ENCODE assay signal across 23 cellular contexts in the genomic region with DNA sequence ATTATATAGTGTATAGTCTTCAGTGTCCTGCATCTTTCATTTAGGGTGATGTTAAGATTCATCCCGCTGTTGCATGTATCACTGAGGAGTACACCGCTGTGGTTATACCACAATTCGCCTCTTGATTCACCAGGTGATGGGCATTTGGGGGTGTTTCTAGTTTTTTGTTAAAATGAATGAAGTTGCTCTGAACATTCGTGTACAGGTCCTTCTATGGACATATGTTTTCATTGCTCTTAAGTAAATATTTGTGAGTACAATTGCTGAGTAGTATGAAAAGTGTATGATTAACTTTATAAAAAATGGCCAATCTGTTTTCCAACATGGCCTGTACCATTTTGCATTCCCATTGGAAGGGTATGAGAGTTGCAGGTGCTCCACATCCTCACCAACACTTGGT.
A peak's percentile ranks its signal among the peaks of the same experiment; 100 is the strongest.
DNase-seq lines count a peak whose midpoint lies in the region; ATAC-seq, FAIRE-seq and TF ChIP-seq lines count a peak whose summit lies in the region.
"Had no signal": no experiment of that assay in that cellular context is flagged by ENCODE, and none has a peak within 500 bp of the region (broad histone marks: within the 10 kb centered on the region; RNA-seq: fewer than 3 reads in every experiment).

No MANE protein-coding gene starts in this region.

- DNase-seq in MCF 10A (ENCODE audit: unreplicated experiment) (no peak), breast epithelium (ENCODE audit: low spot score in 2 of 2) (no peak), K562 (ENCODE audit: extremely low read depth in 1 of 4, low spot score in 3 of 4) (no peak), foreskin keratinocyte (no peak), progenitor cell of endocrine pancreas (ENCODE audit: low spot score, unreplicated experiment) (no peak)
- no peak for DNase-seq in activated CD4-positive, alpha-beta T cell treated with anti-CD3 and anti-CD28 coated beads, Interleukin-2, amount 10 ng/mL, durations not matched to agents 7 days and 5 days
- DNase-seq: Caco-2; CD4-positive, CD25-positive, alpha-beta regulatory T cell; CD8-positive, alpha-beta T cell; DMS153; DMS79 treated with DMSO at 0.1 percent for 48 hours; GF-D8; GOT3; HFFc6 had no signal

- CTCF ChIA-PET in MCF 10A (lab: Yijun Ruan, JAX), result interaction anchor here (0.6 to 1.5 kb wide), 7 partner anchors 45 to 362 kb away, joined by 3 to 16 read pairs (median 3); a partner anchor contains a TSS
- CTCF ChIA-PET in K562 (lab: Yijun Ruan, JAX; ENCODE audit: low intra/inter-chr PET ratio), result no interaction called here
- CTCF ChIA-PET in activated CD4-positive, alpha-beta T cell treated with anti-CD3 and anti-CD28 coated beads, Interleukin-2, amount 10 ng/mL, durations not matched to agents 7 days and 5 days (lab: Charles Lee), result no interaction called here

- H3K79me2 ChIP-seq in K562 (ENCODE audit: control insufficient read depth, insufficient read depth, low read length), result no peaks in the 10 kb centered on the region

- BruUV-seq in MCF 10A (replicated peaks; lab: Mats Ljungman, UMichigan) (no TSS peak), K562 (replicated peaks; lab: Mats Ljungman, UMichigan) (no TSS peak)

- H3K9me3 ChIP-seq in breast epithelium (no peaks in the 10 kb centered on the region), K562 (replicated peaks; ENCODE audit: control insufficient read depth, insufficient read depth, low read depth, low read length) (no peaks in the 10 kb centered on the region; the same call in 1 of the 2 replicates)
- H3K9me3 ChIP-seq: BLaER1, Caco-2, HAP-1 had no signal

- POLR2A ChIA-PET in MCF 10A (lab: Yijun Ruan, JAX) (interaction anchor here (0.9 to 7.4 kb wide), 6 partner anchors 12 to 121 kb away, joined by 3 to 112 read pairs (median 6); a partner anchor contains a TSS), K562 (lab: Yijun Ruan, JAX) (interaction anchor here (0.7 to 0.8 kb wide), 2 partner anchors 8 to 624 kb away, joined by 4 read pairs; no protein-coding TSS in a partner anchor)
- POLR2A ChIA-PET in activated CD4-positive, alpha-beta T cell treated with anti-CD3 and anti-CD28 coated beads, Interleukin-2, amount 10 ng/mL, durations not matched to agents 7 days and 5 days (lab: Charles Lee), result no interaction called here

- TF ChIP-seq CTCF in MCF 10A (IDR thresholded peaks at IDR 0.05; ENCODE audit: unreplicated experiment), result no peak
- no peak for TF ChIP-seq CTCF in breast epithelium (IDR thresholded peaks at IDR 0.05)
- TF ChIP-seq CTCF in K562 (IDR thresholded peaks at IDR 0.05 in 2 of 3, conservative IDR thresholded peaks at IDR 0.05 in 1 of 3; ENCODE audit: insufficient read depth in 2 of 3, low read depth in 1 of 3, low read length in 3 of 3), result no peak
- TF ChIP-seq CTCF in foreskin keratinocyte (conservative IDR thresholded peaks at IDR 0.05), result no peak
- TF ChIP-seq CTCF in progenitor cell of endocrine pancreas (IDR thresholded peaks at IDR 0.05; ENCODE audit: unreplicated experiment), result no peak

- no peak for TF ChIP-seq EP300 in K562 (IDR thresholded peaks at IDR 0.05; ENCODE audit: low read length)

- TF ChIP-seq RAD21 in K562 (CRISPR knock-in tag; conservative IDR thresholded peaks at IDR 0.05 in 1 of 2, IDR thresholded peaks at IDR 0.05 in 1 of 2), result no peak

- no peaks in the 10 kb centered on the region for H4K20me1 ChIP-seq in K562 (replicated peaks; ENCODE audit: control insufficient read depth, insufficient read depth, low read length)
- H4K20me1 ChIP-seq: BLaER1 had no signal

- H3K27ac Mint-ChIP-seq in MCF 10A (ENCODE audit: low read depth, unreplicated experiment) (peak overlapping the region; percentile 88), progenitor cell of endocrine pancreas (no peak overlapping the region)
- no peak overlapping the region for H3K27ac Mint-ChIP-seq in activated CD4-positive, alpha-beta T cell treated with anti-CD3 and anti-CD28 coated beads, Interleukin-2, amount 10 ng/mL, durations not matched to agents 7 days and 5 days
- H3K27ac Mint-ChIP-seq: B cell; CD4-positive, CD25-positive, alpha-beta regulatory T cell; CD8-positive, alpha-beta T cell had no signal

- H3K27me3 Mint-ChIP-seq in MCF 10A (ENCODE audit: insufficient read depth, unreplicated experiment) (no peaks in the 10 kb centered on the region), progenitor cell of endocrine pancreas (no peaks in the 10 kb centered on the region)
- peaks cover 12% of the 10 kb centered on the region for H3K27me3 Mint-ChIP-seq in activated CD4-positive, alpha-beta T cell treated with anti-CD3 and anti-CD28 coated beads, Interleukin-2, amount 10 ng/mL, durations not matched to agents 7 days and 5 days
- H3K27me3 Mint-ChIP-seq: CD4-positive, CD25-positive, alpha-beta regulatory T cell had no signal

- H3K36me3 ChIP-seq in breast epithelium (no peaks in the 10 kb centered on the region), K562 (ENCODE audit: control insufficient read depth, insufficient read depth, low read length) (no peaks in the 10 kb centered on the region)
- H3K36me3 ChIP-seq: BLaER1, HAP-1 had no signal

- no peak for FAIRE-seq in K562 (lab: Jason Lieb, UNC)
- FAIRE-seq: A204.1, GM12892, H54 had no signal

- no peak overlapping the region for H3K9ac ChIP-seq in K562 (ENCODE audit: insufficient read depth in 1 of 2, low read depth in 2 of 2, low read length in 2 of 2)
- H3K9ac ChIP-seq: BLaER1 had no signal

- 75% methylated on average over 4 of the region's 4 CpGs for WGBS in K562 (ENCODE audit: insufficient coverage, low coverage, missing lambda C conversion rate)

- no peak overlapping the region for H3K4me3 Mint-ChIP-seq in MCF 10A (ENCODE audit: unreplicated experiment)
- no peak overlapping the region for H3K4me3 Mint-ChIP-seq in progenitor cell of endocrine pancreas (ENCODE audit: low read depth)
- H3K4me3 Mint-ChIP-seq in activated CD4-positive, alpha-beta T cell treated with anti-CD3 and anti-CD28 coated beads, Interleukin-2, amount 10 ng/mL, durations not matched to agents 7 days and 5 days, result no peak overlapping the region
- H3K4me3 Mint-ChIP-seq: B cell; CD4-positive, CD25-positive, alpha-beta regulatory T cell; CD8-positive, alpha-beta T cell; HFFc6 had no signal

- ATAC-seq in K562 (no peak), foreskin keratinocyte (no peak), HG03108 (IDR thresholded peaks at IDR 0.05; ENCODE audit: unreplicated experiment) (no peak)
- ATAC-seq: CD8-positive, alpha-beta T cell had no signal

- H3K27ac ChIP-seq in breast epithelium (no peak overlapping the region), K562 (ENCODE audit: extremely low read depth, low read depth, low read length) (no peak overlapping the region), foreskin keratinocyte (peak overlapping the region; percentile 94)
- H3K27ac ChIP-seq: 22Rv1, BLaER1, C4-2B had no signal

- no peak for TF ChIP-seq POLR2A in breast epithelium (IDR thresholded peaks at IDR 0.05)
- no peak for TF ChIP-seq POLR2A in K562 (conservative IDR thresholded peaks at IDR 0.05)

- H3K4me1 Mint-ChIP-seq in MCF 10A (ENCODE audit: insufficient read depth, unreplicated experiment), result peaks cover 63% of the 10 kb centered on the region
- peaks cover 4% of the 10 kb centered on the region for H3K4me1 Mint-ChIP-seq in progenitor cell of endocrine pancreas (ENCODE audit: low read depth)
- H3K4me1 Mint-ChIP-seq in activated CD4-positive, alpha-beta T cell treated with anti-CD3 and anti-CD28 coated beads, Interleukin-2, amount 10 ng/mL, durations not matched to agents 7 days and 5 days, result no peaks in the 10 kb centered on the region
- H3K4me1 Mint-ChIP-seq: B cell; CD4-positive, CD25-positive, alpha-beta regulatory T cell had no signal

- in situ Hi-C loops in K562 (cut with MboI), result no loop called here

- H3K4me1 ChIP-seq in breast epithelium, result no peaks in the 10 kb centered on the region
- H3K4me1 ChIP-seq in K562 (replicated peaks in 1 of 2; ENCODE audit: control insufficient read depth in 2 of 2, insufficient read depth in 2 of 2, low read length in 2 of 2), result peaks cover 6 to 33% of the 10 kb centered on the region in 2 experiments; a peak in 3 of 5 replicates
- peaks cover 36% of the 10 kb centered on the region for H3K4me1 ChIP-seq in foreskin keratinocyte
- H3K4me1 ChIP-seq: BLaER1, HAP-1 had no signal

- intact Hi-C loops in MCF 10A (cut with micrococcal nuclease), result loop anchor here (2.0 kb wide), 1 partner anchor 105 kb away; no protein-coding TSS in a partner anchor
- intact Hi-C loops in breast epithelium (cut with DNase I; ENCODE audit: low total_unique reads), result no loop called here
- intact Hi-C loops in K562 (cut with micrococcal nuclease), result no loop called here

- H3K4me2 ChIP-seq in K562 (ENCODE audit: insufficient read depth, low read length), result no peak overlapping the region
- H3K4me2 ChIP-seq: BLaER1 had no signal

- H3K4me3 ChIP-seq in breast epithelium (no peak overlapping the region), K562 (no peak overlapping the region)
- H3K4me3 ChIP-seq: BLaER1, HAP-1 had no signal

- H3K9me1 ChIP-seq in K562 (ENCODE audit: control insufficient read depth, insufficient read depth, low read length), result no peaks in the 10 kb centered on the region

- peaks cover 17% of the 10 kb centered on the region for H3K36me3 Mint-ChIP-seq in MCF 10A (ENCODE audit: insufficient read depth, unreplicated experiment)
- H3K36me3 Mint-ChIP-seq in progenitor cell of endocrine pancreas (ENCODE audit: insufficient read depth), result peaks cover 2% of the 10 kb centered on the region
- H3K36me3 Mint-ChIP-seq in activated CD4-positive, alpha-beta T cell treated with anti-CD3 and anti-CD28 coated beads, Interleukin-2, amount 10 ng/mL, durations not matched to agents 7 days and 5 days (ENCODE audit: low read depth), result no peaks in the 10 kb centered on the region
- H3K36me3 Mint-ChIP-seq: CD4-positive, CD25-positive, alpha-beta regulatory T cell; CD8-positive, alpha-beta T cell had no signal

- H3K27me3 ChIP-seq in breast epithelium, result no peaks in the 10 kb centered on the region
- H3K27me3 ChIP-seq in K562 (ENCODE audit: control insufficient read depth in 2 of 2, insufficient read depth in 2 of 2, low read length in 2 of 2), result no peaks in the 10 kb centered on the region
- H3K27me3 ChIP-seq in foreskin keratinocyte, result no peaks in the 10 kb centered on the region
- H3K27me3 ChIP-seq: BLaER1 had no signal

- H3K9me3 Mint-ChIP-seq in MCF 10A (ENCODE audit: unreplicated experiment), result peaks cover 7% of the 10 kb centered on the region
- H3K9me3 Mint-ChIP-seq in progenitor cell of endocrine pancreas (ENCODE audit: low read depth), result no peaks in the 10 kb centered on the region
- no peaks in the 10 kb centered on the region for H3K9me3 Mint-ChIP-seq in activated CD4-positive, alpha-beta T cell treated with anti-CD3 and anti-CD28 coated beads, Interleukin-2, amount 10 ng/mL, durations not matched to agents 7 days and 5 days
- H3K9me3 Mint-ChIP-seq: CD8-positive, alpha-beta T cell; HFFc6 had no signal

- H2AFZ ChIP-seq in K562 (ENCODE audit: low read depth, low read length), result no peak overlapping the region
